In the genomic region with DNA sequence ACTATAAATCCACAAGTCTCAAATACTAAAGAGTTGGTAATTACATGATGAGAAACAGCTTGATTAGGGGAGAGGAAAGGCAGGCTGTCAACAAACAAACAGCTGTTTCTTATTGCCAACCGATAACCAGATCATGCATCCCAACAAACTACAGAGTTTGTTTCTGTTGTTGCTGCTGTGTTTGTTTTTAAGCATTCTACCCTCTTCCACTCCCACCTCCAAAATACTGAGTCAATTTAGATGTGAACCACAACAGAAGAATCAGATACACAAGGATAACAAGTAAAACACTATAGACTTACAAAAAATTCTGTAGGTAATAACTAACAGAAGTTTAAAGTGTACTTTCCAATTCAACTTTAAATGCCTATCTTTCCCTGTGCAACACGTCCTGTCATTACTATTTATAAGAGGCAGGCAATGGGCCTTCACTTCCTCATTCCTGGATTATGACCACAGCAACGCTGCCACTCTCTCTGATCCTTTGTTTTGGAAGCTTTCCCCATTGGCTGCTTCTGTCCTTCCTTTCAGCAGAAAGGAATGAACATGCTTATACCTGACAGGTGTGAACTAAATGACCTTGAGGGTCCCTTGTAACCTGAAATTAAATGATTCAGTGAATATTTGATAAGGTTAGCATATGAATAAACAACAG, we compare ENCODE assay signal across 1 cellular context.
TF ChIP-seq lines count a peak whose summit lies in the region.

No MANE protein-coding gene starts in this region.

TF ChIP-seq in K562, 482 proteins besides CTCF, POLR2A, EP300 and RAD21 (continued from another document and continues in another):
- TF ChIP-seq, protein P1, sequence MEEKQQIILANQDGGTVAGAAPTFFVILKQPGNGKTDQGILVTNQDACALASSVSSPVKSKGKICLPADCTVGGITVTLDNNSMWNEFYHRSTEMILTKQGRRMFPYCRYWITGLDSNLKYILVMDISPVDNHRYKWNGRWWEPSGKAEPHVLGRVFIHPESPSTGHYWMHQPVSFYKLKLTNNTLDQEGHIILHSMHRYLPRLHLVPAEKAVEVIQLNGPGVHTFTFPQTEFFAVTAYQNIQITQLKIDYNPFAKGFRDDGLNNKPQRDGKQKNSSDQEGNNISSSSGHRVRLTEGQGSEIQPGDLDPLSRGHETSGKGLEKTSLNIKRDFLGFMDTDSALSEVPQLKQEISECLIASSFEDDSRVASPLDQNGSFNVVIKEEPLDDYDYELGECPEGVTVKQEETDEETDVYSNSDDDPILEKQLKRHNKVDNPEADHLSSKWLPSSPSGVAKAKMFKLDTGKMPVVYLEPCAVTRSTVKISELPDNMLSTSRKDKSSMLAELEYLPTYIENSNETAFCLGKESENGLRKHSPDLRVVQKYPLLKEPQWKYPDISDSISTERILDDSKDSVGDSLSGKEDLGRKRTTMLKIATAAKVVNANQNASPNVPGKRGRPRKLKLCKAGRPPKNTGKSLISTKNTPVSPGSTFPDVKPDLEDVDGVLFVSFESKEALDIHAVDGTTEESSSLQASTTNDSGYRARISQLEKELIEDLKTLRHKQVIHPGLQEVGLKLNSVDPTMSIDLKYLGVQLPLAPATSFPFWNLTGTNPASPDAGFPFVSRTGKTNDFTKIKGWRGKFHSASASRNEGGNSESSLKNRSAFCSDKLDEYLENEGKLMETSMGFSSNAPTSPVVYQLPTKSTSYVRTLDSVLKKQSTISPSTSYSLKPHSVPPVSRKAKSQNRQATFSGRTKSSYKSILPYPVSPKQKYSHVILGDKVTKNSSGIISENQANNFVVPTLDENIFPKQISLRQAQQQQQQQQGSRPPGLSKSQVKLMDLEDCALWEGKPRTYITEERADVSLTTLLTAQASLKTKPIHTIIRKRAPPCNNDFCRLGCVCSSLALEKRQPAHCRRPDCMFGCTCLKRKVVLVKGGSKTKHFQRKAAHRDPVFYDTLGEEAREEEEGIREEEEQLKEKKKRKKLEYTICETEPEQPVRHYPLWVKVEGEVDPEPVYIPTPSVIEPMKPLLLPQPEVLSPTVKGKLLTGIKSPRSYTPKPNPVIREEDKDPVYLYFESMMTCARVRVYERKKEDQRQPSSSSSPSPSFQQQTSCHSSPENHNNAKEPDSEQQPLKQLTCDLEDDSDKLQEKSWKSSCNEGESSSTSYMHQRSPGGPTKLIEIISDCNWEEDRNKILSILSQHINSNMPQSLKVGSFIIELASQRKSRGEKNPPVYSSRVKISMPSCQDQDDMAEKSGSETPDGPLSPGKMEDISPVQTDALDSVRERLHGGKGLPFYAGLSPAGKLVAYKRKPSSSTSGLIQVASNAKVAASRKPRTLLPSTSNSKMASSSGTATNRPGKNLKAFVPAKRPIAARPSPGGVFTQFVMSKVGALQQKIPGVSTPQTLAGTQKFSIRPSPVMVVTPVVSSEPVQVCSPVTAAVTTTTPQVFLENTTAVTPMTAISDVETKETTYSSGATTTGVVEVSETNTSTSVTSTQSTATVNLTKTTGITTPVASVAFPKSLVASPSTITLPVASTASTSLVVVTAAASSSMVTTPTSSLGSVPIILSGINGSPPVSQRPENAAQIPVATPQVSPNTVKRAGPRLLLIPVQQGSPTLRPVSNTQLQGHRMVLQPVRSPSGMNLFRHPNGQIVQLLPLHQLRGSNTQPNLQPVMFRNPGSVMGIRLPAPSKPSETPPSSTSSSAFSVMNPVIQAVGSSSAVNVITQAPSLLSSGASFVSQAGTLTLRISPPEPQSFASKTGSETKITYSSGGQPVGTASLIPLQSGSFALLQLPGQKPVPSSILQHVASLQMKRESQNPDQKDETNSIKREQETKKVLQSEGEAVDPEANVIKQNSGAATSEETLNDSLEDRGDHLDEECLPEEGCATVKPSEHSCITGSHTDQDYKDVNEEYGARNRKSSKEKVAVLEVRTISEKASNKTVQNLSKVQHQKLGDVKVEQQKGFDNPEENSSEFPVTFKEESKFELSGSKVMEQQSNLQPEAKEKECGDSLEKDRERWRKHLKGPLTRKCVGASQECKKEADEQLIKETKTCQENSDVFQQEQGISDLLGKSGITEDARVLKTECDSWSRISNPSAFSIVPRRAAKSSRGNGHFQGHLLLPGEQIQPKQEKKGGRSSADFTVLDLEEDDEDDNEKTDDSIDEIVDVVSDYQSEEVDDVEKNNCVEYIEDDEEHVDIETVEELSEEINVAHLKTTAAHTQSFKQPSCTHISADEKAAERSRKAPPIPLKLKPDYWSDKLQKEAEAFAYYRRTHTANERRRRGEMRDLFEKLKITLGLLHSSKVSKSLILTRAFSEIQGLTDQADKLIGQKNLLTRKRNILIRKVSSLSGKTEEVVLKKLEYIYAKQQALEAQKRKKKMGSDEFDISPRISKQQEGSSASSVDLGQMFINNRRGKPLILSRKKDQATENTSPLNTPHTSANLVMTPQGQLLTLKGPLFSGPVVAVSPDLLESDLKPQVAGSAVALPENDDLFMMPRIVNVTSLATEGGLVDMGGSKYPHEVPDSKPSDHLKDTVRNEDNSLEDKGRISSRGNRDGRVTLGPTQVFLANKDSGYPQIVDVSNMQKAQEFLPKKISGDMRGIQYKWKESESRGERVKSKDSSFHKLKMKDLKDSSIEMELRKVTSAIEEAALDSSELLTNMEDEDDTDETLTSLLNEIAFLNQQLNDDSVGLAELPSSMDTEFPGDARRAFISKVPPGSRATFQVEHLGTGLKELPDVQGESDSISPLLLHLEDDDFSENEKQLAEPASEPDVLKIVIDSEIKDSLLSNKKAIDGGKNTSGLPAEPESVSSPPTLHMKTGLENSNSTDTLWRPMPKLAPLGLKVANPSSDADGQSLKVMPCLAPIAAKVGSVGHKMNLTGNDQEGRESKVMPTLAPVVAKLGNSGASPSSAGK (IDR thresholded peaks at IDR 0.05): no peak
- TF ChIP-seq, protein P2, sequence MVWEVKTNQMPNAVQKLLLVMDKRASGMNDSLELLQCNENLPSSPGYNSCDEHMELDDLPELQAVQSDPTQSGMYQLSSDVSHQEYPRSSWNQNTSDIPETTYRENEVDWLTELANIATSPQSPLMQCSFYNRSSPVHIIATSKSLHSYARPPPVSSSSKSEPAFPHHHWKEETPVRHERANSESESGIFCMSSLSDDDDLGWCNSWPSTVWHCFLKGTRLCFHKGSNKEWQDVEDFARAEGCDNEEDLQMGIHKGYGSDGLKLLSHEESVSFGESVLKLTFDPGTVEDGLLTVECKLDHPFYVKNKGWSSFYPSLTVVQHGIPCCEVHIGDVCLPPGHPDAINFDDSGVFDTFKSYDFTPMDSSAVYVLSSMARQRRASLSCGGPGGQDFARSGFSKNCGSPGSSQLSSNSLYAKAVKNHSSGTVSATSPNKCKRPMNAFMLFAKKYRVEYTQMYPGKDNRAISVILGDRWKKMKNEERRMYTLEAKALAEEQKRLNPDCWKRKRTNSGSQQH (CRISPR knock-in tag; IDR thresholded peaks at IDR 0.05): no peak
- TF ChIP-seq ZSCAN29 (IDR thresholded peaks at IDR 0.05) (no peak), TEAD1 (CRISPR knock-in tag; IDR thresholded peaks at IDR 0.05) (peak; percentile 45 to 97; a peak in 3 of 4 replicates), POLR2G (IDR thresholded peaks at IDR 0.05; ENCODE audit: low read depth, low read length) (no peak), PPARD (CRISPR knock-in tag; IDR thresholded peaks at IDR 0.05) (no peak), CREBBP (IDR thresholded peaks at IDR 0.05; ENCODE audit: low read depth, low read length) (no peak), CREB1 (IDR thresholded peaks at IDR 0.05) (no peak), CREB1 (CRISPR knock-in tag; IDR thresholded peaks at IDR 0.05) (no peak), MED1 (CRISPR knock-in tag; IDR thresholded peaks at IDR 0.05; ENCODE audit: borderline replicate concordance) (no peak), ZNF764 (CRISPR knock-in tag; IDR thresholded peaks at IDR 0.05; ENCODE audit: low read depth) (no peak), FOXP4 (CRISPR knock-in tag; IDR thresholded peaks at IDR 0.05; ENCODE audit: borderline replicate concordance) (no peak), ELF1 (tag; IDR thresholded peaks at IDR 0.05) (peak; percentile 77), TEAD4 (IDR thresholded peaks at IDR 0.05; ENCODE audit: low read length) (peak; percentile 54; the same call in 1 of the 2 replicates), TEAD4 (CRISPR knock-in tag; IDR thresholded peaks at IDR 0.05; ENCODE audit: borderline replicate concordance) (no peak), JUND (IDR thresholded peaks at IDR 0.05; ENCODE audit: borderline replicate concordance, low read depth, low read length) (peak; percentile 27; the same call in 1 of the 2 replicates), JUND (tag; IDR thresholded peaks at IDR 0.05; ENCODE audit: borderline replicate concordance, low read depth, low read length) (no peak; the same call in 2 of the 3 replicates), PHB2 (IDR thresholded peaks at IDR 0.05; ENCODE audit: low read depth) (no peak), ZNF217 (CRISPR knock-in tag; IDR thresholded peaks at IDR 0.05) (no peak), ZNF77 (CRISPR knock-in tag; IDR thresholded peaks at IDR 0.05) (no peak), SMARCA4 (IDR thresholded peaks at IDR 0.05) (0 out of 2 replicates have a peak, but pooled peaks have one; percentile 25), SPI1 (IDR thresholded peaks at IDR 0.05; ENCODE audit: borderline replicate concordance, low read depth, low read length) (peak; percentile 97), ZNF444 (CRISPR knock-in tag; IDR thresholded peaks at IDR 0.05) (no peak), ZKSCAN1 (IDR thresholded peaks at IDR 0.05; ENCODE audit: low read depth, low read length) (no peak), SMC3 (conservative IDR thresholded peaks at IDR 0.05; ENCODE audit: insufficient read depth, low read depth, low read length) (no peak), ELF4 (CRISPR knock-in tag; IDR thresholded peaks at IDR 0.05) (no peak), ZNF507 (tag; conservative IDR thresholded peaks at IDR 0.05) (no peak), ZNF280A (IDR thresholded peaks at IDR 0.05; ENCODE audit: low read depth, partially characterized antibody) (no peak), UBTF (IDR thresholded peaks at IDR 0.05; ENCODE audit: borderline replicate concordance in 1 of 2, low read depth in 2 of 2, low read length in 2 of 2) (no peak), FOSL1 (tag; conservative IDR thresholded peaks at IDR 0.05) (0 out of 2 replicates have a peak, but pooled peaks have one; percentile 27)
- TF ChIP-seq, protein P3, sequence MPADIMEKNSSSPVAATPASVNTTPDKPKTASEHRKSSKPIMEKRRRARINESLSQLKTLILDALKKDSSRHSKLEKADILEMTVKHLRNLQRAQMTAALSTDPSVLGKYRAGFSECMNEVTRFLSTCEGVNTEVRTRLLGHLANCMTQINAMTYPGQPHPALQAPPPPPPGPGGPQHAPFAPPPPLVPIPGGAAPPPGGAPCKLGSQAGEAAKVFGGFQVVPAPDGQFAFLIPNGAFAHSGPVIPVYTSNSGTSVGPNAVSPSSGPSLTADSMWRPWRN (IDR thresholded peaks at IDR 0.05; ENCODE audit: low read depth): no peak
- TF ChIP-seq, protein P4, sequence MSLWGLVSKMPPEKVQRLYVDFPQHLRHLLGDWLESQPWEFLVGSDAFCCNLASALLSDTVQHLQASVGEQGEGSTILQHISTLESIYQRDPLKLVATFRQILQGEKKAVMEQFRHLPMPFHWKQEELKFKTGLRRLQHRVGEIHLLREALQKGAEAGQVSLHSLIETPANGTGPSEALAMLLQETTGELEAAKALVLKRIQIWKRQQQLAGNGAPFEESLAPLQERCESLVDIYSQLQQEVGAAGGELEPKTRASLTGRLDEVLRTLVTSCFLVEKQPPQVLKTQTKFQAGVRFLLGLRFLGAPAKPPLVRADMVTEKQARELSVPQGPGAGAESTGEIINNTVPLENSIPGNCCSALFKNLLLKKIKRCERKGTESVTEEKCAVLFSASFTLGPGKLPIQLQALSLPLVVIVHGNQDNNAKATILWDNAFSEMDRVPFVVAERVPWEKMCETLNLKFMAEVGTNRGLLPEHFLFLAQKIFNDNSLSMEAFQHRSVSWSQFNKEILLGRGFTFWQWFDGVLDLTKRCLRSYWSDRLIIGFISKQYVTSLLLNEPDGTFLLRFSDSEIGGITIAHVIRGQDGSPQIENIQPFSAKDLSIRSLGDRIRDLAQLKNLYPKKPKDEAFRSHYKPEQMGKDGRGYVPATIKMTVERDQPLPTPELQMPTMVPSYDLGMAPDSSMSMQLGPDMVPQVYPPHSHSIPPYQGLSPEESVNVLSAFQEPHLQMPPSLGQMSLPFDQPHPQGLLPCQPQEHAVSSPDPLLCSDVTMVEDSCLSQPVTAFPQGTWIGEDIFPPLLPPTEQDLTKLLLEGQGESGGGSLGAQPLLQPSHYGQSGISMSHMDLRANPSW (CRISPR knock-in tag; IDR thresholded peaks at IDR 0.05): no peak
